ENCODE assay signal across 8 cellular contexts in the genomic region with DNA sequence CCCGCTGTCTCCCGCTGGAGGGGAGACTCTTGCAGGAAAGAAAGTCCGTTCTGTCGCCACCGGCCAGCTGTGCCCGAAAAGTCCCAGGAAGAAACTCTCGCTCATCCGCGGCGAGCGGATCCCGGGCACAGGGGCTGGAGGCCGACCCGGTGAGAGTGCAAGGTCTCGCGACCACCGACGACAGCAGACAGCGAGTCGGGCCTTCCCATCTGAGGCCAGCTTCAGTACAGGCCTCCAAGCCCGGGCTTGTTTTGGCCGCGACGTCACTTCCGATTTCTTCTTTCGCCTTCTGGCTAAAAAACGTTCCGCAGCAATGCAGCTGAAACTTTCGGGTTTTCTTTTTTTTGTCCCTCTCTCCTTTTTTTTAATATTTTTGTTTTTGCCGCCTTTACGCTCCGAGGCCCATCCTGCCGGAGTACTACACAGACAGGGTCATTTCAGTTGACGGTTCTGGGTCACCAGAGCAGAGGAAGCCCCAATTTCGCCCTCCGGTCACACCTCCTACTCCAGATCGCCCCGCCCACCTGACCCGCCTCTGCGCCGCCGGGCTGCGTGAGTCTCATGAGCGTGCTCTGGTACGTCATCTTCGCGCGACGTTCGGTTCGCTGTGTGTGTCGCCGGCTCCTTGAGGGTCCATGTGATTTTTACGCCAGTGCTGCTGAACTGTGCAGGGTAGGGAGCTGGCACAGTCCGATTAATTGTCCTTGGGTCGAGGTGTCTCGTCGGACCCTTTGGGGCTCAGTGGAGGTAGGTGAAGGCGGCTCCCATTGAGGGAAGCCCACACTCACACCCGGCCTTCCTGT. TPM values are rescaled to one million over a fixed set of nuclear protein-coding genes. Genes with fewer than 3 reads are reported as not detected.
A peak's percentile ranks its signal among the peaks of the same experiment; 100 is the strongest.
DNase-seq lines count a peak whose midpoint lies in the region; ATAC-seq and TF ChIP-seq lines count a peak whose summit lies in the region.

A gene with protein sequence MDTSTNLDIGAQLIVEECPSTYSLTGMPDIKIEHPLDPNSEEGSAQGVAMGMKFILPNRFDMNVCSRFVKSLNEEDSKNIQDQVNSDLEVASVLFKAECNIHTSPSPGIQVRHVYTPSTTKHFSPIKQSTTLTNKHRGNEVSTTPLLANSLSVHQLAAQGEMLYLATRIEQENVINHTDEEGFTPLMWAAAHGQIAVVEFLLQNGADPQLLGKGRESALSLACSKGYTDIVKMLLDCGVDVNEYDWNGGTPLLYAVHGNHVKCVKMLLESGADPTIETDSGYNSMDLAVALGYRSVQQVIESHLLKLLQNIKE (minus strand): TSS at position 474 of the 803 bp plus-strand sequence. CDS start 2,758 bp downstream, outside the sequence.
A gene with protein sequence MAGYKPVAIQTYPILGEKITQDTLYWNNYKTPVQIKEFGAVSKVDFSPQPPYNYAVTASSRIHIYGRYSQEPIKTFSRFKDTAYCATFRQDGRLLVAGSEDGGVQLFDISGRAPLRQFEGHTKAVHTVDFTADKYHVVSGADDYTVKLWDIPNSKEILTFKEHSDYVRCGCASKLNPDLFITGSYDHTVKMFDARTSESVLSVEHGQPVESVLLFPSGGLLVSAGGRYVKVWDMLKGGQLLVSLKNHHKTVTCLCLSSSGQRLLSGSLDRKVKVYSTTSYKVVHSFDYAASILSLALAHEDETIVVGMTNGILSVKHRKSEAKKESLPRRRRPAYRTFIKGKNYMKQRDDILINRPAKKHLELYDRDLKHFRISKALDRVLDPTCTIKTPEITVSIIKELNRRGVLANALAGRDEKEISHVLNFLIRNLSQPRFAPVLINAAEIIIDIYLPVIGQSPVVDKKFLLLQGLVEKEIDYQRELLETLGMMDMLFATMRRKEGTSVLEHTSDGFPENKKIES (plus strand): TSS at position 578 of the 803 bp plus-strand sequence. CDS start 1,602 bp downstream, outside the sequence.

- H3K9me2 ChIP-seq in PC-9 (ENCODE audit: insufficient read depth): no peaks in the 10 kb centered on the region

- H3K27me3 ChIP-seq in PC-9 (ENCODE audit: insufficient read depth, low read depth): no peaks in the 10 kb centered on the region

- CTCF ChIA-PET in PC-9 (lab: Charles Lee): interaction anchor here (0.6 to 1.1 kb wide), 3 partner anchors 11 to 228 kb away, joined by 3 to 5 read pairs (median 3); no protein-coding TSS in a partner anchor

- H3K27ac ChIP-seq in PC-9: peak within 1 kb of the TSS; percentile 20
- peak within 1 kb of the TSS; percentile 79 for H3K27ac ChIP-seq in epithelial cell of prostate

- peaks cover 67% of the 10 kb centered on the region for H3K79me2 ChIP-seq in PC-9 (ENCODE audit: low read depth)

- peak within 1 kb of the TSS; percentile 88 for H2AFZ ChIP-seq in PC-9

- ATAC-seq in GM21619 (IDR thresholded peaks at IDR 0.05; ENCODE audit: unreplicated experiment): peak; percentile 93
- peak; percentile 100 for ATAC-seq in mucosa of descending colon

- H3K4me1 ChIP-seq in PC-9 (replicated peaks; ENCODE audit: insufficient read depth) (peaks cover 23% of the 10 kb centered on the region), mucosa of descending colon (ENCODE audit: low read depth) (peaks cover 19% of the 10 kb centered on the region)

- no peaks in the 10 kb centered on the region for H3K9me3 ChIP-seq in PC-9 (ENCODE audit: insufficient read depth, low read depth)
- no peaks in the 10 kb centered on the region for H3K9me3 ChIP-seq in mucosa of descending colon

- intact Hi-C loops in PC-9 (cut with micrococcal nuclease; ENCODE audit: unreplicated experiment): loop anchor here (2.0 kb wide), 2 partner anchors 25 to 47 kb away; no protein-coding TSS in a partner anchor
- intact Hi-C loops in mucosa of descending colon (cut with DNase I, micrococcal nuclease): no loop called here

- POLR2A ChIA-PET in PC-9 (lab: Charles Lee; ENCODE audit: unreplicated experiment): interaction anchor here (0.7 kb wide), 4 partner anchors 50 to 534 kb away, joined by 5 to 7 read pairs (median 6); no protein-coding TSS in a partner anchor

- TF ChIP-seq CTCF in PC-9 (conservative IDR thresholded peaks at IDR 0.05) (no peak), mucosa of descending colon (IDR thresholded peaks at IDR 0.05) (no peak)

- H3K36me3 ChIP-seq in PC-9 (ENCODE audit: low read depth) (peaks cover 22% of the 10 kb centered on the region), mucosa of descending colon (ENCODE audit: low read depth) (no peaks in the 10 kb centered on the region)

- DNase-seq in DMS153 (lab: John Stamatoyannopoulos, UW) (peak; percentile 81), PC-9 (peak; percentile 90 to 96), epithelial cell of prostate (ENCODE audit: low read depth, low spot score) (peak; percentile 93), mucosa of descending colon (peak; percentile 99 to 100 (median 99))
- peak; percentile 96 for DNase-seq in Jurkat, Clone E6-1 (ENCODE audit: low read depth, low spot score)
- DNase-seq in activated T-cell treated with anti-CD3 and anti-CD28 coated beads, Interleukin-2, amount 50 U/mL, for 1 hour: peak; percentile 98
- peak; percentile 99 for DNase-seq in stimulated activated CD8-positive, alpha-beta memory T cell treated with anti-CD3 and anti-CD28 coated beads, Interleukin-4, amount 100 ng/mL, for 24 hours (ENCODE audit: low read depth)

- H4K20me1 ChIP-seq in PC-9 (ENCODE audit: insufficient read depth): no peaks in the 10 kb centered on the region

- H3F3A ChIP-seq in PC-9 (ENCODE audit: insufficient read depth, low read depth): peaks cover 8% of the 10 kb centered on the region

- no TSS peak for BruUV-seq in PC-9 (replicated peaks; lab: Mats Ljungman, UMichigan)

- H3K4me2 ChIP-seq in PC-9: peak within 1 kb of the TSS; percentile 98

- H3K4me3 ChIP-seq in Jurkat, Clone E6-1 (ENCODE audit: low read length): peak within 1 kb of the TSS; percentile 70
- H3K4me3 ChIP-seq in PC-9 (peak within 1 kb of the TSS; percentile 90), mucosa of descending colon (peak within 1 kb of the TSS; percentile 45)

RNA-seq across cellular contexts. Expression of the first gene that starts in this region (rescaled TPM):
- 17.6 TPM for polyA plus RNA-seq in Jurkat, Clone E6-1 (2012; ENCODE audit: insufficient read depth, insufficient read length)
- total RNA-seq in PC-9 (2021) (12.9 and 15.5 TPM in 2 replicates), mucosa of descending colon (10 to 100 TPM; 20.8 to 23.8 (median 23.1) TPM)

RNA-seq across cellular contexts. Expression of the second gene that starts in this region (rescaled TPM):
- 14.9 TPM for polyA plus RNA-seq in Jurkat, Clone E6-1 (2012; ENCODE audit: insufficient read depth, insufficient read length)
- total RNA-seq in PC-9 (2021) (15.1 and 19.4 TPM in 2 replicates), mucosa of descending colon (10 to 100 TPM; 11.9 to 15.0 (median 13.5) TPM)

Comparison
In these comparisons a context has a peak if more than half of its experiments do, and no peak if none do; other contexts are left out.
1. Peak in every context shown above with its lines: DNase-seq, ATAC-seq, H3K4me3 ChIP-seq and H3K27ac ChIP-seq.